In the genomic region with DNA sequence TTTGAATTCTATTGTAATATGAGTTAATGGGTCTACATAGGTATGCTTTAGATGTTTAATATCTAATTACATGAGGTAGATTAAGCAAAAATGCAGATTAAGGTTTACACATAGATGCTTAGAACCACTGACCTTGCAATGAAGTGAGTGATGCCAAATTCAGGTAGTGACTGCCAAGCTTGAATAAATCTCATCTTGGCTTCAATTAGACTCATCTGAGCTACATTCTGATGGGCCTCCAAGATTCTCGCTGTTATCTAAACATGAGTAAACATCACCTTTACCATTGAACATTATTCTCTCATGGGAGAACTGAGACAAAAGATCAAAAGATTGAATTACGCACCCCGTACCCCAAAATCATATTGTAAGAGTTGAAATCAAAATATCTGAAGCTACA, we compare ENCODE assay signal across 7 cellular contexts.
"Had no signal": no experiment of that assay in that cellular context is flagged by ENCODE, and none has a peak within 500 bp of the region (broad histone marks: within the 10 kb centered on the region; RNA-seq: fewer than 3 reads in every experiment).

No MANE protein-coding gene starts in this region.

- H2AFZ ChIP-seq: GM23338 had no signal

- H3K4me3 ChIP-seq: GM23338 had no signal

- H3K9me3 Mint-ChIP-seq: GM23338, H9 had no signal

- DNase-seq: H9, HCEC 1CT had no signal

- H3K36me3 Mint-ChIP-seq: IgD-negative memory B cell had no signal

- H3K4me2 ChIP-seq: GM23338 had no signal

- H3K4me1 Mint-ChIP-seq: IgD-negative memory B cell had no signal

- FAIRE-seq: H1, H54 had no signal

- H3K27ac ChIP-seq: HL-60 had no signal

- H3K27ac Mint-ChIP-seq: IgD-negative memory B cell had no signal

- ATAC-seq: GM23338 had no signal

- H3K4me3 Mint-ChIP-seq: GM23338, H9, IgD-negative memory B cell had no signal
